ENCODE assay signal across 2 cellular contexts in the genomic region with DNA sequence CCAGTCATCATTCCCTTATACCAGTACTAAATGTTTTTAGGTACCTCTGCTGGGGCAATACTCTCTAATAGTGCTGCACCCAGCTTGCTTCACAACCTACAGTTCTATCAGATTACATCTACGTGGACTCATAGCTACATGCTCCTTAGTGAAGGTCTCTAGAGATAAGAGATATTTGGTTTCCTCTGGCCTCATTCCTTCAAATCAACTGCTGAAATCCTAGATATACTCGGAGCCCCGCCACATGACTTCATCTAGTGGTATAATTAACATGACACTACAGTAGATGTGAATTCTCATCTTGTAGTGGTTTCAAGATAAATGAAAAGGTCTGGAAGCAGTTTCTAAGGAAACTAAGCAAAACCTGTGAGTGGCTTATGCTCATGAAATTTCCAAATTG.
TF ChIP-seq lines count a peak whose summit lies in the region.

No MANE protein-coding gene starts in this region.

TF ChIP-seq in HEK293T, 16 proteins besides CTCF, POLR2A, EP300 and RAD21:
- TF ChIP-seq TARDBP (IDR thresholded peaks at IDR 0.05) (no peak), CTBP1 (IDR thresholded peaks at IDR 0.05; ENCODE audit: borderline replicate concordance) (no peak), LEF1 (IDR thresholded peaks at IDR 0.05; ENCODE audit: borderline replicate concordance) (no peak), SUZ12 (IDR thresholded peaks at IDR 0.05) (no peak), BHLHE40 (IDR thresholded peaks at IDR 0.05; ENCODE audit: borderline replicate concordance) (no peak), NFRKB (IDR thresholded peaks at IDR 0.05) (no peak), ZNF384 (IDR thresholded peaks at IDR 0.05) (no peak), HDGF (IDR thresholded peaks at IDR 0.05; ENCODE audit: borderline replicate concordance) (no peak), FOXK2 (IDR thresholded peaks at IDR 0.05) (no peak), ELF4 (IDR thresholded peaks at IDR 0.05) (no peak), FOXA1 (IDR thresholded peaks at IDR 0.05) (no peak), ARNT (IDR thresholded peaks at IDR 0.05) (no peak), FOXM1 (IDR thresholded peaks at IDR 0.05; ENCODE audit: borderline replicate concordance) (no peak), SP1 (IDR thresholded peaks at IDR 0.05) (no peak), L3MBTL2 (conservative IDR thresholded peaks at IDR 0.05) (no peak)
- TF ChIP-seq, protein P1, sequence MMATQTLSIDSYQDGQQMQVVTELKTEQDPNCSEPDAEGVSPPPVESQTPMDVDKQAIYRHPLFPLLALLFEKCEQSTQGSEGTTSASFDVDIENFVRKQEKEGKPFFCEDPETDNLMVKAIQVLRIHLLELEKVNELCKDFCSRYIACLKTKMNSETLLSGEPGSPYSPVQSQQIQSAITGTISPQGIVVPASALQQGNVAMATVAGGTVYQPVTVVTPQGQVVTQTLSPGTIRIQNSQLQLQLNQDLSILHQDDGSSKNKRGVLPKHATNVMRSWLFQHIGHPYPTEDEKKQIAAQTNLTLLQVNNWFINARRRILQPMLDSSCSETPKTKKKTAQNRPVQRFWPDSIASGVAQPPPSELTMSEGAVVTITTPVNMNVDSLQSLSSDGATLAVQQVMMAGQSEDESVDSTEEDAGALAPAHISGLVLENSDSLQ (IDR thresholded peaks at IDR 0.05), result no peak

TF ChIP-seq in SK-N-SH treated with all-trans-retinoic acid at 6 μM for 48 hours, 23 proteins besides CTCF, POLR2A, EP300 and RAD21:
- TF ChIP-seq ZNF565 (CRISPR knock-in tag; conservative IDR thresholded peaks at IDR 0.05; ENCODE audit: low read depth) (no peak), TCF4 (CRISPR knock-in tag; IDR thresholded peaks at IDR 0.05; ENCODE audit: borderline replicate concordance) (no peak), ESRRG (CRISPR knock-in tag; IDR thresholded peaks at IDR 0.05) (no peak), ZNF8 (CRISPR knock-in tag; IDR thresholded peaks at IDR 0.05) (no peak), OSR1 (CRISPR knock-in tag; IDR thresholded peaks at IDR 0.05) (no peak), PPARA (CRISPR knock-in tag; IDR thresholded peaks at IDR 0.05; ENCODE audit: borderline replicate concordance) (no peak), SNAI2 (CRISPR knock-in tag; IDR thresholded peaks at IDR 0.05) (no peak), ZC3H10 (CRISPR knock-in tag; IDR thresholded peaks at IDR 0.05) (no peak)
